Comparison of ENCODE assay signal across 9 cellular contexts in the genomic region with DNA sequence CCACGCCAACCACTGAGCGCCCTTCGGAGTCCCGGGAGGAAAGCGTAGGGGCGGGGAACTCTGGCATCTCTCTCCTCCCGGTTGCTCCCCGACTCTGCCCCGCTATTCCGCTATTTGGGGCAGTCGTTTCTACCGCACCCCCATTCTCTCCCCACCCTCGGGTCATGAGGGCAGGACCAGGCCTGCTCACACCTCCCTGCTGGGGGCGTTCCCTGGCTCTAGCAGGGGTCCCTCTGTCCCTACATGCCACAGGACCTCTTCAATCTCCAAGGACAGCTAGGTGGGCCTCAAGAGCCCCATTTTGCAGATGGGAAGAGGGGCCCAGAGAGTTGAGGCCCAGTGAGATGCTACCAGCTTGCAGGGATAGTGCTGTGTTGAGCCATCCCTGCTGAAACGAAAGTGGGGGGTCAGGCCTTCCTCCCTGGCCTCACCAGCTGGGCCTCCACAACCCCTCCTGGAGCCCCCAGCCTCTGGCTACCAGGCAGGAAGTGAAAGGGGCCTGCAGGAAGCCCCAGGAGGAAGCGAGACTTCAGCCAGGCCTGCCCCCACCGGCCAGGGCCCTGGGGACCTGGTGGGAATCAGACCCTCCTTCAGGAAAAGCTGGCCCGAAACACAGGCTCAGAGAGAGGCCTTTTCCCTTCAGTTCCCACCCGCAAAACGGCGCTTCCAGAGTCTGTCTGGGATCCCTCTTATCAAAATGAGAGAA.
DNase-seq lines count a peak whose midpoint lies in the region; ATAC-seq and TF ChIP-seq lines count a peak whose summit lies in the region.
"Had no signal": no experiment of that assay in that cellular context is flagged by ENCODE, and none has a peak within 500 bp of the region (broad histone marks: within the 10 kb centered on the region; RNA-seq: fewer than 3 reads in every experiment).

No MANE protein-coding gene starts in this region.

- DNase-seq in NCI-H748 treated with DMSO at 0.1 percent for 48 hours (lab: John Stamatoyannopoulos, UW) (no peak), HAP-1 (ENCODE audit: low spot score in 2 of 2) (no peak), iPS-NIHi7 (ENCODE audit: extremely low spot score) (no peak), GM19240 (ENCODE audit: insufficient read length, low spot score) (no peak)

- H3K4me2 ChIP-seq in OCI-LY3 (ENCODE audit: low read length) = peak overlapping the region; percentile 99

- no peak for TF ChIP-seq CTCF in OCI-LY3 (IDR thresholded peaks at IDR 0.05; ENCODE audit: low read depth, low read length)

- peak overlapping the region; percentile 19; the same call in 1 of the 2 replicates for H3K4me3 ChIP-seq in GM08714 (ENCODE audit: low read length)
- peak overlapping the region; percentile 81 for H3K4me3 ChIP-seq in OCI-LY3 (ENCODE audit: low read length)
- peak overlapping the region; percentile 9 to 43 for H3K4me3 ChIP-seq in mucosa of rectum (ENCODE audit: low read length in 2 of 2)
- H3K4me3 ChIP-seq in HAP-1 = no peak overlapping the region

- peak; percentile 23 for ATAC-seq in GM21576 (IDR thresholded peaks at IDR 0.05; ENCODE audit: unreplicated experiment)

- H3K4me1 ChIP-seq in OCI-LY3 (ENCODE audit: low read length) = peaks cover 77% of the 10 kb centered on the region
- peaks cover 11 to 21% of the 10 kb centered on the region in 2 donors for H3K4me1 ChIP-seq in mucosa of rectum (ENCODE audit: control insufficient read depth in 2 of 2, insufficient read depth in 2 of 2, low read length in 2 of 2)
- no peaks in the 10 kb centered on the region; the same call in 1 of the 2 replicates for H3K4me1 ChIP-seq in HAP-1

- H3K27ac ChIP-seq in OCI-LY3 (ENCODE audit: low read length) = peak overlapping the region; percentile 70
- H3K27ac ChIP-seq in mucosa of rectum (ENCODE audit: low read depth in 2 of 2, low read length in 2 of 2) = peak overlapping the region in 1 of 2 donors; percentile 77
- H3K27ac ChIP-seq: VCaP had no signal

- H3K79me2 ChIP-seq in OCI-LY3 (ENCODE audit: low read length) = no peaks in the 10 kb centered on the region

- no peaks in the 10 kb centered on the region for H4K20me1 ChIP-seq in OCI-LY3 (ENCODE audit: insufficient read depth, low read length)

- H3K9me3 ChIP-seq in OCI-LY3 (ENCODE audit: insufficient read depth, low read length) (no peaks in the 10 kb centered on the region), mucosa of rectum (ENCODE audit: control insufficient read depth in 2 of 2, low read length in 2 of 2) (no peaks in the 10 kb centered on the region), HAP-1 (no peaks in the 10 kb centered on the region)

- H3K9ac ChIP-seq in OCI-LY3 (ENCODE audit: low read length) = peak overlapping the region; percentile 69
- H3K9ac ChIP-seq in mucosa of rectum (ENCODE audit: low read depth in 1 of 2, low read length in 2 of 2) = no peak overlapping the region

- no peak overlapping the region for H2AFZ ChIP-seq in OCI-LY3 (ENCODE audit: low read depth, low read length)

- H3K36me3 ChIP-seq in OCI-LY3 (replicated peaks; ENCODE audit: low read depth, low read length) (no peaks in the 10 kb centered on the region), mucosa of rectum (ENCODE audit: control insufficient read depth in 2 of 2, insufficient read depth in 2 of 2, low read length in 2 of 2) (no peaks in the 10 kb centered on the region), HAP-1 (replicated peaks) (no peaks in the 10 kb centered on the region)

- H3K27me3 ChIP-seq in OCI-LY3 (ENCODE audit: low read depth, low read length) (peaks cover 20% of the 10 kb centered on the region), mucosa of rectum (ENCODE audit: control insufficient read depth in 2 of 2, insufficient read depth in 2 of 2, low read length in 2 of 2) (peaks cover 23 to 29% of the 10 kb centered on the region in 2 donors), HAP-1 (ENCODE audit: low read depth) (peaks cover 3% of the 10 kb centered on the region)

- in situ Hi-C loops in HAP-1 (cut with MboI; ENCODE audit: low sequenced_read_pairs) = no loop called here
